1 cellular context compared by ENCODE assay signal in the genomic region with DNA sequence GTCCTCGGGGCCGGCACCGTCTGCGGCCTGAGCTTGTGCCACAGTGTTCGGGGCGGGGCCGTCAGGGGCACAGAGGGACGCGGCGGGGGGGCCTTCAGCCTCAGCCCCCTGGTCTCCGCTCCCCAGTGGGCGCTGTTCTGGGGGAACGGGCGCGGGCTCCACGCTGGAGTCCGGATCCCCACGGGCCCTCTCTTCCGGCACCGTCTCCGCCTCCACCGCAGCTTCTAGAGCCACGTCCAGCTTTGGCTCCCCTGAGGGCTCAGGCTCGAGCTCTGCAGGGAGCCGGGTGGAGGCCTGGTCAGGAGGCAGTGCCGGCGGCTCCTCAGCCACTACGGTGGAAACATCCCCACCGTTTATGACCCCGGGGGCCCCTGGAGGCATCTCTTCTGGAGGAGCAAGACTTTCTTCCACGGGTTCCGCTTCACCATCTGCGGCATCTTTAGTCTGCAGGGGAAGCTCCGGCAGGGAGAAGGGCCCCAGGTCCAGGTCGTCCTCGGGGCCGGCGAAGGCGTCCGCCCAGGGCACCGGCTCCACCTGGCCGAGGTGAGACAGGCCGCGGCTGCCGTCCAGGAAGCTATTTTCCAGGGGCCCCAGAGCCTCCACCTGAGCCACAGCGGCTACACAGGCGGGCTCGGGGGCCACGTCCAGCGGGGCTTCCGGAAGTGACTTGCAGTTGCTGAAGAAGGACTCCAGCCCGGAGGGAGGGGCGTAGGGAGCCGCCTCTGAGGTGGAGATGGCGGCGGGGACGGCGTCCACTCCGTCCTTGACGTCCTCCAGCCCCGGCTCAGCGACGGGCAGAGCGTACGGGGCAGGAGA.
TF ChIP-seq lines count a peak whose summit lies in the region.

No MANE protein-coding gene starts in this region.

TF ChIP-seq in H1, 55 proteins besides CTCF, POLR2A, EP300 and RAD21:
- TF ChIP-seq, protein P1, sequence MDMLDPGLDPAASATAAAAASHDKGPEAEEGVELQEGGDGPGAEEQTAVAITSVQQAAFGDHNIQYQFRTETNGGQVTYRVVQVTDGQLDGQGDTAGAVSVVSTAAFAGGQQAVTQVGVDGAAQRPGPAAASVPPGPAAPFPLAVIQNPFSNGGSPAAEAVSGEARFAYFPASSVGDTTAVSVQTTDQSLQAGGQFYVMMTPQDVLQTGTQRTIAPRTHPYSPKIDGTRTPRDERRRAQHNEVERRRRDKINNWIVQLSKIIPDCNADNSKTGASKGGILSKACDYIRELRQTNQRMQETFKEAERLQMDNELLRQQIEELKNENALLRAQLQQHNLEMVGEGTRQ (IDR thresholded peaks at IDR 0.05; ENCODE audit: low read length) = no peak
- TF ChIP-seq HDAC6 (IDR thresholded peaks at IDR 0.05; ENCODE audit: low read depth, low read length) = no peak
TF ChIP-seq in H1: peak in this region for 0.
